In genomic region chr9:29685531-29685930, GRCh38 we compare ENCODE assay signal across 23 cellular contexts.
"Had no signal": no experiment of that assay in that cellular context is flagged by ENCODE, and none has a peak within 500 bp of the region (broad histone marks: within the 10 kb centered on the region; RNA-seq: fewer than 3 reads in every experiment).

No MANE protein-coding gene starts in this region.

- H3K27ac ChIP-seq: colonic mucosa, lower lobe of right lung, ovary, psoas muscle, sigmoid colon, stomach, testis, tibial artery had no signal

- H3K4me1 ChIP-seq: colonic mucosa, lower lobe of right lung, psoas muscle, sigmoid colon, stomach, testis, tibial artery had no signal

- H3K27me3 ChIP-seq: colonic mucosa, ovary, sigmoid colon, stomach, testis, tibial artery had no signal

- ATAC-seq: left ventricle myocardium superior; lower lobe of right lung; natural killer cell; psoas muscle; right cardiac atrium; stimulated activated effector memory CD8-positive, alpha-beta T cell treated with anti-CD3 and anti-CD28 coated beads, Interleukin-12 subunit alpha, Interleukin-12 subunit beta, amount 100 ng/mL, for 72 hours had no signal

- H3K9me3 ChIP-seq: colonic mucosa, lower lobe of right lung, ovary, psoas muscle, sigmoid colon, stomach, testis, tibial artery had no signal

- H3K36me3 ChIP-seq: colonic mucosa, lower lobe of right lung, ovary, sigmoid colon, stomach, tibial artery had no signal

- FAIRE-seq: endothelial cell of umbilical vein had no signal

- DNase-seq: colonic mucosa; effector memory CD4-positive, alpha-beta T cell; foreskin melanocyte; hypothalamus; immature natural killer cell; islet precursor cell; left ventricle myocardium superior; lower lobe of right lung; natural killer cell; occipital lobe; ovary; posterior cingulate gyrus; psoas muscle; right cardiac atrium; sigmoid colon; stimulated activated CD4-positive, alpha-beta T cell treated with anti-CD3 and anti-CD28 coated beads, Interleukin-2, amount 100 ng/mL, for 24 hours; stimulated activated CD4-positive, alpha-beta T cell treated with anti-CD3 and anti-CD28 coated beads, Interleukin-4, amount 100 ng/mL, for 24 hours; stimulated activated naive CD4-positive, alpha-beta T cell treated with Interleukin-2 at 50 U/mL for 16 hours; stomach; testis; tibial artery had no signal

- H3K4me3 ChIP-seq: colonic mucosa, lower lobe of right lung, ovary, psoas muscle, sigmoid colon, stomach, testis, tibial artery had no signal
